7 cellular contexts compared by ENCODE assay signal in the genomic region with DNA sequence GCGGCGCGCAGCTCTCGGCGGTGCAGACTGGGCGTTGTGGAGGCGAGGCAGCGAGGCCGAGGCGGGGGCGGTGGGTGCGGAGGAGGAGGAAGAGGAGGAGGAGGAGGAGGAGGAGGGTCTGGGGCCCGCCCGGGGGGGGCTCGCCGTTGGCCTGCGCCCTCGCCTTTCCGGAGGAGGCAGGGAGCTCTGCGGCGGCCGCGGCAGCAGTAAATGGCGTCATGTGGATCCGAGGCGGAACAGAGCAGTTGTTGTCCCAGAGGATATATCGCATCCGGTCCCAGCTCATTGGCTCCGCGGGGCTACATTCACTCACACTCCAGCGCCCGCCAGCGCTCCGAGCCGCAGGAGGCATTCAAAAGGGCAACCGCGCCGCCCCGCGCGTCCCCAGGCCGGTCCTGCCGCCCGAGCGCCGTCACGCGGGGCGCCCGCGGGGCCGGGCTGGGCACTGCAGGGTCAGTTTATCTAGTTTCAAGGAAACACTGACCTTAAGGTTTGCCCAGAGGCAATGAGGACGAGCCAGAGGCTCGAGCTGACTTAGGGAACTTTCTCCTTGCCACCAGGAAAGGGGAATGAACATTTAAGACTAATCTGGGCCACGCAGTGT. TPM values are rescaled to one million over a fixed set of nuclear protein-coding genes. Genes with fewer than 3 reads are reported as not detected.
DNase-seq lines count a peak whose midpoint lies in the region; FAIRE-seq and TF ChIP-seq lines count a peak whose summit lies in the region.

A gene with protein sequence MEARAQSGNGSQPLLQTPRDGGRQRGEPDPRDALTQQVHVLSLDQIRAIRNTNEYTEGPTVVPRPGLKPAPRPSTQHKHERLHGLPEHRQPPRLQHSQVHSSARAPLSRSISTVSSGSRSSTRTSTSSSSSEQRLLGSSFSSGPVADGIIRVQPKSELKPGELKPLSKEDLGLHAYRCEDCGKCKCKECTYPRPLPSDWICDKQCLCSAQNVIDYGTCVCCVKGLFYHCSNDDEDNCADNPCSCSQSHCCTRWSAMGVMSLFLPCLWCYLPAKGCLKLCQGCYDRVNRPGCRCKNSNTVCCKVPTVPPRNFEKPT (minus strand): TSS at position 29 of the 604 bp plus-strand sequence. CDS start 3,421 bp downstream, outside the sequence.

- H3K27ac ChIP-seq in KMS-11 (no peak within 1 kb of the TSS; the same call in 1 of the 2 replicates), iPS DF 6.9 (ENCODE audit: low read length) (peak within 1 kb of the TSS; percentile 19)

- H3K36me3 ChIP-seq in KMS-11 (ENCODE audit: insufficient read depth): no peaks in the 10 kb centered on the region
- H3K36me3 ChIP-seq in iPS DF 6.9 (ENCODE audit: control insufficient read depth, insufficient read depth, low read length): peaks cover 8% of the 10 kb centered on the region

- no CpG with 5 or more reads among the region's 55 CpGs for WGBS in iPS DF 6.9 (ENCODE audit: insufficient coverage, insufficient read length)

- in situ Hi-C loops in T47D (cut with HindIII; ENCODE audit: low pct_unique_long_range_greater_than_20kb, low sequenced_read_pairs): no loop called here

- H4K20me1 ChIP-seq in KMS-11 (ENCODE audit: insufficient read depth): no peaks in the 10 kb centered on the region

- H3K4me1 ChIP-seq in KMS-11 (ENCODE audit: low read depth, poor library complexity, severe bottlenecking) (peaks cover 4% of the 10 kb centered on the region), iPS DF 6.9 (ENCODE audit: control insufficient read depth, insufficient read depth, low read length) (0 out of 2 replicates have a peak, but pooled peaks cover 1% of the 10 kb centered on the region)

- H3K27me3 ChIP-seq in KMS-11 (ENCODE audit: insufficient read depth, low read depth) (no peaks in the 10 kb centered on the region), iPS DF 6.9 (ENCODE audit: control insufficient read depth, insufficient read depth, low read length) (no peaks in the 10 kb centered on the region)

- H3K9me3 ChIP-seq in iPS DF 6.9 (ENCODE audit: control insufficient read depth, insufficient read depth, low read length): no peaks in the 10 kb centered on the region

- H3K79me2 ChIP-seq in KMS-11 (ENCODE audit: insufficient read depth, low read depth): no peaks in the 10 kb centered on the region

- peak; percentile 13 for TF ChIP-seq POLR2A in GM10847 (IDR thresholded peaks at IDR 0.05; ENCODE audit: extremely low read depth, insufficient read length)
- peak; percentile 48 for TF ChIP-seq POLR2A in H54 (IDR thresholded peaks at IDR 0.05; ENCODE audit: low read depth, low read length)

- peak; percentile 60 for FAIRE-seq in H54 (lab: Jason Lieb, UNC)

- peak within 1 kb of the TSS; percentile 62 for H3K4me2 ChIP-seq in KMS-11

- DNase-seq in H54 (ENCODE audit: insufficient read length, low spot score) (peak; percentile 95), SIG-M5 (lab: John Stamatoyannopoulos, UW) (peak; percentile 90), T47D (ENCODE audit: low read depth in 1 of 2, low spot score in 1 of 2) (peak; percentile 82 to 92), iPS DF 6.9 (ENCODE audit: low read depth, low spot score) (no peak), renal cortical epithelial cell (ENCODE audit: low read depth) (peak; percentile 90)

- no peak for TF ChIP-seq CTCF in KMS-11 (conservative IDR thresholded peaks at IDR 0.05; ENCODE audit: low read depth, low read length)

- peak within 1 kb of the TSS; percentile 42; the same call in 1 of the 2 replicates for H3K9ac ChIP-seq in KMS-11

- peak within 1 kb of the TSS; percentile 78 for H2AFZ ChIP-seq in KMS-11 (ENCODE audit: low read depth)

- no peak within 1 kb of the TSS for H3K4me3 ChIP-seq in KMS-11 (IDR thresholded peaks at IDR 0.05; ENCODE audit: insufficient read depth, low read depth, low read length)
- H3K4me3 ChIP-seq in iPS DF 6.9 (ENCODE audit: low read length): peak within 1 kb of the TSS; percentile 85

RNA-seq across cellular contexts. Expression of the gene that starts here (rescaled TPM):
- total RNA-seq in renal cortical epithelial cell: 9.3 and 10.6 TPM in 2 replicates
